ENCODE assay signal across 32 cellular contexts in genomic region chr1:146031476-146031875, GRCh38. TPM values are rescaled to one million over a fixed set of nuclear protein-coding genes. Genes with fewer than 3 reads are reported as not detected.
"Had no signal": no experiment of that assay in that cellular context is flagged by ENCODE, and none has a peak within 500 bp of the region (broad histone marks: within the 10 kb centered on the region; RNA-seq: fewer than 3 reads in every experiment).

No MANE protein-coding gene starts in this region.

- H3K4me3 ChIP-seq: adrenal gland, body of pancreas, colonic mucosa, esophagus squamous epithelium, hepatocyte, ovary, prostate gland, right atrium auricular region, testis, uterus had no signal

- H2AFZ ChIP-seq: hepatocyte had no signal

- H3K27ac Mint-ChIP-seq: activated naive CD4-positive, alpha-beta T cell treated with anti-CD3 and anti-CD28 coated beads for 36 hours; activated naive CD8-positive, alpha-beta T cell treated with anti-CD3 and anti-CD28 coated beads for 36 hours; T-helper 1 cell treated with Interleukin-12 subunit alpha and Interleukin-12 subunit beta and Interleukin-4 antibody, amounts not matched to agents 30 μg/mL and 1 μg/mL, for 36 hours; type B pancreatic cell had no signal

- H3K4me1 ChIP-seq: testis, uterus had no signal

- H3K36me3 ChIP-seq: adrenal gland, colonic mucosa, esophagus squamous epithelium, ovary, prostate gland, right atrium auricular region, uterus had no signal

- ATAC-seq: activated CD4-positive, CD25-positive, alpha-beta regulatory T cell treated with anti-CD3 and anti-CD28 coated beads, Interleukin-2, amount 50 U/mL, for 24 hours; body of pancreas; left ventricle myocardium superior had no signal

- H3K4me3 Mint-ChIP-seq: activated naive CD4-positive, alpha-beta T cell treated with anti-CD3 and anti-CD28 coated beads for 36 hours; activated naive CD8-positive, alpha-beta T cell treated with anti-CD3 and anti-CD28 coated beads for 36 hours; naive B cell; T-helper 1 cell treated with Interleukin-12 subunit alpha and Interleukin-12 subunit beta and Interleukin-4 antibody, amounts not matched to agents 30 μg/mL and 1 μg/mL, for 36 hours; type B pancreatic cell had no signal

- DNase-seq: activated CD4-positive, alpha-beta T cell treated with anti-CD3 and anti-CD28 coated beads for 48 hours; activated CD4-positive, alpha-beta T cell treated with anti-CD3 and anti-CD28 coated beads, Interleukin-2, amount 50 U/mL, for 48 hours; activated CD8-positive, alpha-beta memory T cell treated with anti-CD3 and anti-CD28 coated beads for 24 hours; activated effector memory CD4-positive, alpha-beta T cell treated with Interleukin-2 at 50 U/mL for 16 hours; activated naive CD4-positive, alpha-beta T cell treated with anti-CD3 and anti-CD28 coated beads for 36 hours; activated naive CD8-positive, alpha-beta T cell treated with anti-CD3 and anti-CD28 coated beads for 36 hours; adrenal gland; aorta; body of pancreas; colonic mucosa; effector CD8-positive, alpha-beta T cell; esophagus squamous epithelium; islet precursor cell; left ventricle myocardium superior; naive B cell; ovary; stimulated activated naive CD4-positive, alpha-beta T cell; T-helper 9 cell; testis; uterus had no signal

- H3K79me2 ChIP-seq: hepatocyte had no signal

- H3K36me3 Mint-ChIP-seq: naive B cell, type B pancreatic cell had no signal

- H3K9me3 Mint-ChIP-seq: activated naive CD4-positive, alpha-beta T cell treated with anti-CD3 and anti-CD28 coated beads for 36 hours; T-helper 1 cell treated with Interleukin-12 subunit alpha and Interleukin-12 subunit beta and Interleukin-4 antibody, amounts not matched to agents 30 μg/mL and 1 μg/mL, for 36 hours; type B pancreatic cell had no signal

- H3K27ac ChIP-seq: adrenal gland, body of pancreas, colonic mucosa, epithelial cell of prostate, esophagus squamous epithelium, hepatocyte, ovary, prostate gland, testis, uterus, VCaP had no signal

- H3K9me3 ChIP-seq: adrenal gland, body of pancreas, colonic mucosa, esophagus squamous epithelium, ovary, prostate gland, right atrium auricular region, testis, uterus had no signal

- H3K4me2 ChIP-seq: hepatocyte had no signal

- H3K27me3 ChIP-seq: adrenal gland, body of pancreas, colonic mucosa, hepatocyte, ovary, right atrium auricular region, testis, uterus had no signal

RNA-seq across cellular contexts. Expression of gene HJV, which starts 9.9 kb away (rescaled TPM):
- total RNA-seq: activated naive CD4-positive, alpha-beta T cell treated with anti-CD3 and anti-CD28 coated beads for 36 hours; activated naive CD8-positive, alpha-beta T cell treated with anti-CD3 and anti-CD28 coated beads for 36 hours; aorta; body of pancreas; colonic mucosa; dermis microvascular lymphatic vessel endothelial cell; esophagus squamous epithelium; frontal cortex; lung microvascular endothelial cell; ovary; uterus had no signal
- polyA plus RNA-seq: aorta, neural cell, ovary had no signal
